Comparison of ENCODE assay signal across 9 cellular contexts in the genomic region with DNA sequence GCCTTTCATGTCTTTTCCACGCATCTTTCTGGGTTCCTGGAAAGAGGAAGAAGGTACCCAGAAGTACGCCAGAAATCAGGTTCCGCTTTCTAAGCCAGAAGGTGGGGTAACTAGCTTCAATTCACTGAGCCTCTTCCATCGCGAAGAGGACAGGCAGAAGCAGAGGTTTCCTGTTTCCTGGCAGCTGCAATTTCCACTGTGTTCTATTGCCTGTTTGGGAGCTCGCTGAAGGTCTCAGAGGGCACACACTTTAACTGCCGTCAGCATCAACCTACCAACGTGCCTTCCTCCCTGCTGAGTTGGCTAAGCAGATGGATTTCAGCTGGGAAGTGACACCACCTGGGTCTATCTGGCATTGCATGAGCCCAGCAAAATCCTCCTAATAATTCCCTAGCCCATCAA. TPM values are rescaled to one million over a fixed set of nuclear protein-coding genes. Genes with fewer than 3 reads are reported as not detected.
DNase-seq lines count a peak whose midpoint lies in the region; ATAC-seq, FAIRE-seq and TF ChIP-seq lines count a peak whose summit lies in the region.
"Had no signal": no experiment of that assay in that cellular context is flagged by ENCODE, and none has a peak within 500 bp of the region (broad histone marks: within the 10 kb centered on the region; RNA-seq: fewer than 3 reads in every experiment).

No MANE protein-coding gene starts in this region.

- CTCF ChIA-PET in activated CD4-positive, alpha-beta T cell treated with anti-CD3 and anti-CD28 coated beads for 36 hours (lab: Charles Lee) = interaction anchor here (0.9 to 2.7 kb wide), 7 partner anchors 9 to 274 kb away, joined by 3 to 17 read pairs (median 3); a partner anchor contains a TSS
- CTCF ChIA-PET in endothelial cell of umbilical vein (lab: Charles Lee) = interaction anchor here (0.7 to 1.9 kb wide), 11 partner anchors 9 to 299 kb away, joined by 3 to 9 read pairs (median 4); a partner anchor contains a TSS

- 47 to 56% methylated on average over 8 of the region's 8 CpGs for WGBS in pancreas, 2 donors
- 46 to 57% methylated on average over 8 of the region's 8 CpGs for WGBS in aorta, 2 donors

- no peak overlapping the region for H3K4me2 ChIP-seq in endothelial cell of umbilical vein (ENCODE audit: insufficient read depth, low read length)

- H3K27ac ChIP-seq in HL-60 (replicated peaks) = peak overlapping the region; percentile 61
- H3K27ac ChIP-seq in endothelial cell of umbilical vein (ENCODE audit: insufficient read depth, low read depth, low read length) = no peak overlapping the region
- H3K27ac ChIP-seq in pancreas = no peak overlapping the region
- H3K27ac ChIP-seq in aorta (ENCODE audit: low read depth in 1 of 2, low read length in 2 of 2) = no peak overlapping the region

- H3K4me1 Mint-ChIP-seq in activated CD4-positive, alpha-beta T cell treated with anti-CD3 and anti-CD28 coated beads for 36 hours = peaks cover 8% of the 10 kb centered on the region

- peak overlapping the region; percentile 47 for H3K27ac Mint-ChIP-seq in activated CD4-positive, alpha-beta T cell treated with anti-CD3 and anti-CD28 coated beads for 36 hours

- no peaks in the 10 kb centered on the region for H3K36me3 ChIP-seq in endothelial cell of umbilical vein (ENCODE audit: control insufficient read depth in 2 of 2, extremely low read depth in 1 of 2, insufficient read depth in 2 of 2, low read length in 2 of 2)
- no peaks in the 10 kb centered on the region for H3K36me3 ChIP-seq in pancreas
- no peaks in the 10 kb centered on the region for H3K36me3 ChIP-seq in aorta (ENCODE audit: control insufficient read depth in 1 of 2, insufficient read depth in 2 of 2, low read length in 1 of 2)

- H2AFZ ChIP-seq in endothelial cell of umbilical vein (ENCODE audit: low read depth, low read length) = peak overlapping the region; percentile 41

- FAIRE-seq in endothelial cell of umbilical vein (lab: Jason Lieb, UNC) = peak; percentile 62
- FAIRE-seq in pancreas (lab: Jason Lieb, UNC) = no peak

- BruUV-seq in endothelial cell of umbilical vein (replicated peaks; lab: Mats Ljungman, UMichigan) = no TSS peak

- H3K27me3 Mint-ChIP-seq in activated CD4-positive, alpha-beta T cell treated with anti-CD3 and anti-CD28 coated beads for 36 hours = no peaks in the 10 kb centered on the region

- no peak overlapping the region for H3K9ac ChIP-seq in endothelial cell of umbilical vein (replicated peaks; ENCODE audit: extremely low read depth, insufficient read depth, low read length)

- no peaks in the 10 kb centered on the region for H4K20me1 ChIP-seq in endothelial cell of umbilical vein (replicated peaks; ENCODE audit: control insufficient read depth, extremely low read depth, insufficient read depth, low read length)

- H3K4me3 ChIP-seq in HL-60 (replicated peaks; ENCODE audit: insufficient read depth, low read length) = no peak overlapping the region
- no peak overlapping the region for H3K4me3 ChIP-seq in endothelial cell of umbilical vein (replicated peaks in 1 of 3; ENCODE audit: insufficient read depth in 1 of 3, low read depth in 1 of 3, low read length in 3 of 3)
- no peak overlapping the region for H3K4me3 ChIP-seq in pancreas
- no peak overlapping the region for H3K4me3 ChIP-seq in aorta (ENCODE audit: low read length in 2 of 2)

- no peaks in the 10 kb centered on the region for H3K9me3 Mint-ChIP-seq in activated CD4-positive, alpha-beta T cell treated with anti-CD3 and anti-CD28 coated beads for 36 hours (ENCODE audit: low read depth)
- H3K9me3 Mint-ChIP-seq: activated T-cell treated with anti-CD3 and anti-CD28 coated beads, Interleukin-2, amount 50 U/mL, for 4 hours had no signal

- peak; percentile 46 for DNase-seq in activated CD4-positive, alpha-beta T cell treated with anti-CD3 and anti-CD28 coated beads for 36 hours
- DNase-seq in activated CD4-positive, alpha-beta T cell treated with anti-CD3 and anti-CD28 coated beads, Interleukin-2, amount 50 U/mL, for 1 hour = no peak
- DNase-seq in HL-60 (ENCODE audit: low read depth in 1 of 2, low spot score in 1 of 2) (peak; percentile 91 to 98), OCI-M1 (lab: John Stamatoyannopoulos, UW) (peak; percentile 91), endothelial cell of umbilical vein (ENCODE audit: low read depth, low spot score) (peak; percentile 49), pancreas (no peak), aorta (no peak)
- DNase-seq: activated T-cell treated with anti-CD3 and anti-CD28 coated beads, Interleukin-2, amount 50 U/mL, for 4 hours had no signal

- no peak for TF ChIP-seq POLR2A in endothelial cell of umbilical vein (IDR thresholded peaks at IDR 0.05; ENCODE audit: low read depth, low read length)

- no peaks in the 10 kb centered on the region for H3K27me3 ChIP-seq in HL-60 (ENCODE audit: insufficient read depth, poor library complexity, severe bottlenecking)
- no peaks in the 10 kb centered on the region for H3K27me3 ChIP-seq in endothelial cell of umbilical vein (ENCODE audit: control insufficient read depth in 2 of 2, insufficient read depth in 2 of 2, low read length in 2 of 2)
- no peaks in the 10 kb centered on the region for H3K27me3 ChIP-seq in pancreas
- H3K27me3 ChIP-seq in aorta (ENCODE audit: control insufficient read depth in 1 of 2, insufficient read depth in 2 of 2, low read length in 1 of 2) = no peaks in the 10 kb centered on the region

- no peaks in the 10 kb centered on the region for H3K36me3 Mint-ChIP-seq in activated CD4-positive, alpha-beta T cell treated with anti-CD3 and anti-CD28 coated beads for 36 hours (ENCODE audit: low read depth)

- dilution Hi-C loops in endothelial cell of umbilical vein (cut with MboI; ENCODE audit: extremely low pct_ligation_motif_present, low sequenced_read_pairs) = no loop called here

- no peaks in the 10 kb centered on the region for H3K79me2 ChIP-seq in endothelial cell of umbilical vein (ENCODE audit: control insufficient read depth, insufficient read depth, low read length)

- peak overlapping the region; percentile 23 for H3K4me3 Mint-ChIP-seq in activated CD4-positive, alpha-beta T cell treated with anti-CD3 and anti-CD28 coated beads for 36 hours
- H3K4me3 Mint-ChIP-seq: activated T-cell treated with anti-CD3 and anti-CD28 coated beads, Interleukin-2, amount 50 U/mL, for 4 hours had no signal

- H3K4me1 ChIP-seq in endothelial cell of umbilical vein (ENCODE audit: control insufficient read depth, extremely low read depth, insufficient read depth, low read length) = no peaks in the 10 kb centered on the region
- no peaks in the 10 kb centered on the region for H3K4me1 ChIP-seq in pancreas
- H3K4me1 ChIP-seq in aorta (ENCODE audit: control insufficient read depth in 1 of 2, insufficient read depth in 2 of 2, low read length in 2 of 2) = peaks cover 7 to 13% of the 10 kb centered on the region in 2 donors

- H3K9me3 ChIP-seq in endothelial cell of umbilical vein (replicated peaks; ENCODE audit: control insufficient read depth, insufficient read depth, low read length) = no peaks in the 10 kb centered on the region
- no peaks in the 10 kb centered on the region for H3K9me3 ChIP-seq in pancreas
- H3K9me3 ChIP-seq in aorta (ENCODE audit: control insufficient read depth, low read length) = no peaks in the 10 kb centered on the region

- intact Hi-C loops in activated CD4-positive, alpha-beta T cell treated with anti-CD3 and anti-CD28 coated beads for 36 hours (cut with DNase I, micrococcal nuclease) = no loop called here
- intact Hi-C loops in endothelial cell of umbilical vein (cut with micrococcal nuclease) (no loop called here), pancreas (cut with DNase I) (no loop called here), aorta (cut with DNase I) (no loop called here)

- POLR2A ChIA-PET in activated CD4-positive, alpha-beta T cell treated with anti-CD3 and anti-CD28 coated beads for 36 hours (lab: Charles Lee) = interaction anchor here (0.7 to 1.2 kb wide), 2 partner anchors 9 to 56 kb away, joined by 4 read pairs; no protein-coding TSS in a partner anchor
- POLR2A ChIA-PET in endothelial cell of umbilical vein (lab: Charles Lee) = no interaction called here

- H3K9me1 ChIP-seq in endothelial cell of umbilical vein (replicated peaks; ENCODE audit: control insufficient read depth, extremely low read depth, insufficient read depth, low read length) = no peaks in the 10 kb centered on the region

- ATAC-seq in activated CD4-positive, alpha-beta T cell treated with anti-CD3 and anti-CD28 coated beads for 36 hours = peak; percentile 78
- peak in 3 of 4 donors; percentile 68 to 79 (median 75) for ATAC-seq in pancreas
- ATAC-seq in HG03520 (IDR thresholded peaks at IDR 0.05; ENCODE audit: unreplicated experiment) = no peak
- ATAC-seq in aorta (ENCODE audit: low FRiP score) = no peak

- TF ChIP-seq CTCF in HL-60 (IDR thresholded peaks at IDR 0.05; ENCODE audit: insufficient read depth, low read length) = peak; percentile 35
- peak; percentile 5 to 42 for TF ChIP-seq CTCF in endothelial cell of umbilical vein (IDR thresholded peaks at IDR 0.05; ENCODE audit: extremely low read depth in 1 of 2, insufficient read depth in 1 of 2, low read depth in 1 of 2, low read length in 2 of 2)
- TF ChIP-seq CTCF in pancreas (IDR thresholded peaks at IDR 0.05) = no peak

RNA-seq across cellular contexts. Expression of a gene that starts 10.0 kb away (rescaled TPM):
- total RNA-seq in activated CD4-positive, alpha-beta T cell treated with anti-CD3 and anti-CD28 coated beads for 36 hours = 1 to 10 TPM; 8.7 to 9.0 TPM
- total RNA-seq in endothelial cell of umbilical vein (not detected in 2 replicates), pancreas (10 to 100 TPM in 2 of 6 donors, 1 to 10 TPM in 3, under 1 TPM in 1; 0.65 to 24.5 (median 2.1) TPM), aorta (10 to 100 TPM; 17.0 to 28.0 TPM)
- polyA plus RNA-seq in endothelial cell of umbilical vein (0.03 TPM in 1 of 2 replicates, not detected in the other), pancreas (1 to 10 TPM; 1.0 to 5.0 TPM), aorta (10 to 100 TPM in 1 of 2 donors, 1 to 10 TPM in 1; 2.2 to 19.8 TPM)
- polyA plus RNA-seq in endothelial cell of umbilical vein (2011; cell fraction: cytosol; rRNA removed) = not detected in 2 replicates
- 0.07 and 0.67 TPM in 2 replicates for polyA plus RNA-seq in endothelial cell of umbilical vein (2011; cell fraction: nucleus; rRNA removed)
- polyA plus RNA-seq in endothelial cell of umbilical vein (2012) = not detected in 2 replicates
- polyA minus RNA-seq in endothelial cell of umbilical vein = not detected in 2 replicates
- not detected for polyA minus RNA-seq in endothelial cell of umbilical vein (2011; cell fraction: cytosol; rRNA and poly(A)+ RNA removed)
- not detected in 2 replicates for polyA minus RNA-seq in endothelial cell of umbilical vein (2011; cell fraction: nucleus; rRNA and poly(A)+ RNA removed)

RNA-seq across cellular contexts. Expression of a gene that starts 55.3 kb away (rescaled TPM):
- total RNA-seq in activated CD4-positive, alpha-beta T cell treated with anti-CD3 and anti-CD28 coated beads for 36 hours = 100 to 1,000 TPM; 115 to 165 TPM
- total RNA-seq in endothelial cell of umbilical vein (185 and 190 TPM in 2 replicates), pancreas (10 to 100 TPM; 17.5 to 68.0 (median 28.4) TPM), aorta (100 to 1,000 TPM; 115 to 131 TPM)
- polyA plus RNA-seq in endothelial cell of umbilical vein (72.1 and 110 TPM in 2 replicates), pancreas (10 to 100 TPM; 33.5 to 58.5 TPM), aorta (100 to 1,000 TPM in 1 of 2 donors, 10 to 100 TPM in 1; 90.6 to 162 TPM)
- polyA plus RNA-seq in endothelial cell of umbilical vein (2011; cell fraction: cytosol; rRNA removed) = 142 TPM in 2 replicates
- polyA plus RNA-seq in endothelial cell of umbilical vein (2011; cell fraction: nucleus; rRNA removed) = 56.3 and 77.4 TPM in 2 replicates
- 250 and 281 TPM in 2 replicates for polyA plus RNA-seq in endothelial cell of umbilical vein (2012)
- 130 and 135 TPM in 2 replicates for polyA minus RNA-seq in endothelial cell of umbilical vein
- polyA minus RNA-seq in endothelial cell of umbilical vein (2011; cell fraction: cytosol; rRNA and poly(A)+ RNA removed) = 76.5 TPM
- 51.5 and 60.3 TPM in 2 replicates for polyA minus RNA-seq in endothelial cell of umbilical vein (2011; cell fraction: nucleus; rRNA and poly(A)+ RNA removed)

Comparison
In these comparisons a context has a peak if more than half of its experiments do, and no peak if none do; other contexts are left out.
1. DNase-seq: peak in activated CD4-positive, alpha-beta T cell treated with anti-CD3 and anti-CD28 coated beads for 36 hours (single experiment), HL-60 (2 of 2), OCI-M1 (single experiment) and endothelial cell of umbilical vein (single experiment); none in activated CD4-positive, alpha-beta T cell treated with anti-CD3 and anti-CD28 coated beads, Interleukin-2, amount 50 U/mL, for 1 hour (single experiment), pancreas (0 of 6) and aorta (0 of 2).
2. ATAC-seq: peak in activated CD4-positive, alpha-beta T cell treated with anti-CD3 and anti-CD28 coated beads for 36 hours (single experiment) and pancreas (3 of 4); none in HG03520 (single experiment) and aorta (single experiment).
3. CTCF ChIP-seq: peak in HL-60 (single experiment) and endothelial cell of umbilical vein (2 of 2); none in pancreas (0 of 4).